In the genomic region with DNA sequence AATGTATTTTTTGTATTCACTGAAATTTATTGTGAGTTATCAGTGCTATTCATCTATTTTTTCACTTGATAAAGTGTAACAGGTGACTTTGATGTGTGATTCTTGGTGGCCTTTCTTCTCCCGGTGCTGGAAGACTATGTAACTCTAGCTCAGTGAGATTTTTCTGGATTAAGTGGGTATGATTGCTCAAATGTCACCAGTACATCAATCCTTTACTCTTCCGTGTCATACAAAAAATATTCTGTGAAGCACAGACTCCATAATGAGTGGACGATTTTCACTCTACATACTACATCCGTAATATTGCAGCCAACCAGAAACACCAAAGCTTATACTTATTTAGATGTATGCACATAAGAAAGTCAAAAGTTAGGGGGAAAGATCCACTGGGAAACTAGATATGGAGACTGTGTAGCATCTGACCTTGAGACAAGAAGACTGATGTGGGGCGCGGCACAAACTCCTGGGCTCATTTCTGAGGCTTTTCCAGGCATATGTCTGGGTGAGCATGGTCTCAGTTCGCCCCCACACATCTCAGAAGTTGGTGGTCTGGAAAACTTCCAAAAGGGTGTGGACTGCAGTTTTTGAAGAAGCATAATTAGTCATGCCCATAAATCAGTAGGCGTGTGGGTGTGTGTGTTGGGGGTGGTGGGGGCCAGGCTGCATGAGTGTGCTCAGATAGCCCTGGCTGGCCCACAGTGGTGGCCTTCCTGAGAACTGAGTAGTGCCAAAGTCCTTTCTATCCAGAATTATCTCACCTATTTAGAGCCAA, we compare ENCODE assay signal across 13 cellular contexts. TPM values are rescaled to one million over a fixed set of nuclear protein-coding genes. Genes with fewer than 3 reads are reported as not detected.
DNase-seq lines count a peak whose midpoint lies in the region; ATAC-seq and TF ChIP-seq lines count a peak whose summit lies in the region.
"Had no signal": no experiment of that assay in that cellular context is flagged by ENCODE, and none has a peak within 500 bp of the region (broad histone marks: within the 10 kb centered on the region; RNA-seq: fewer than 3 reads in every experiment).

No MANE protein-coding gene starts in this region.

- H4K8ac ChIP-seq in IMR-90 (ENCODE audit: low read depth in 2 of 2, low read length in 2 of 2), result peak overlapping the region in 1 of 2 experiments; percentile 37; a peak in 2 of 4 replicates

- TF ChIP-seq POLR2A in IMR-90 (IDR thresholded peaks at IDR 0.05; ENCODE audit: low read depth, low read length), result no peak
- TF ChIP-seq POLR2A in gastroesophageal sphincter (IDR thresholded peaks at IDR 0.05), result no peak

- H4K5ac ChIP-seq in IMR-90 (ENCODE audit: low read depth, low read length), result no peak overlapping the region

- H3K9me3 ChIP-seq in BE2C (no peaks in the 10 kb centered on the region), IMR-90 (ENCODE audit: control insufficient read depth, insufficient read depth, low read length) (no peaks in the 10 kb centered on the region), lung (ENCODE audit: control insufficient read depth in 2 of 2, insufficient read depth in 1 of 2, low read length in 1 of 2) (no peaks in the 10 kb centered on the region), gastroesophageal sphincter (no peaks in the 10 kb centered on the region)
- H3K9me3 ChIP-seq: thoracic aorta had no signal

- peak overlapping the region; percentile 29 for H2AFZ ChIP-seq in IMR-90 (replicated peaks; ENCODE audit: low read length, poor library complexity)

- H3K23ac ChIP-seq in IMR-90 (ENCODE audit: low read depth, low read length), result no peak overlapping the region

- POLR2A ChIA-PET in IMR-90 (lab: Charles Lee; ENCODE audit: unreplicated experiment), result no interaction called here

- H3K4ac ChIP-seq in IMR-90 (ENCODE audit: low read depth, low read length), result no peak overlapping the region; the same call in 1 of the 2 replicates

- intact Hi-C loops in IMR-90 (cut with micrococcal nuclease), result no loop called here

- no peaks in the 10 kb centered on the region for H3K9me3 Mint-ChIP-seq in glutamatergic neuron (ENCODE audit: unreplicated experiment)
- H3K9me3 Mint-ChIP-seq: activated CD4-positive, alpha-beta memory T cell treated with anti-CD3 and anti-CD28 coated beads, Interleukin-2, amount 10 ng/mL, durations not matched to agents 7 days and 5 days had no signal

- H3K27ac ChIP-seq in IMR-90 (ENCODE audit: insufficient read depth, low read length) (no peak overlapping the region), lung (ENCODE audit: low read depth in 1 of 2, low read length in 1 of 2) (no peak overlapping the region), gastroesophageal sphincter (no peak overlapping the region)
- H3K27ac ChIP-seq: thoracic aorta had no signal

- dilution Hi-C loops in IMR-90 (cut with HindIII; ENCODE audit: low sequenced_read_pairs, unreplicated experiment), result no loop called here

- no TSS peak for BruUV-seq in IMR-90 (replicated peaks; lab: Mats Ljungman, UMichigan)

- H3K36me3 ChIP-seq in BE2C (no peaks in the 10 kb centered on the region), IMR-90 (ENCODE audit: control insufficient read depth, insufficient read depth, low read length) (no peaks in the 10 kb centered on the region), lung (ENCODE audit: control insufficient read depth in 2 of 2, insufficient read depth in 2 of 2, low read length in 2 of 2) (no peaks in the 10 kb centered on the region), gastroesophageal sphincter (no peaks in the 10 kb centered on the region)
- H3K36me3 ChIP-seq: thoracic aorta had no signal

- TF ChIP-seq EP300 in gastroesophageal sphincter (IDR thresholded peaks at IDR 0.05), result no peak

- no peak overlapping the region for H3K14ac ChIP-seq in IMR-90 (replicated peaks; ENCODE audit: low read depth, low read length)

- peaks cover 7% of the 10 kb centered on the region; the same call in 1 of the 2 replicates for H3K9me1 ChIP-seq in IMR-90 (ENCODE audit: insufficient read depth, low read length)

- in situ Hi-C loops in IMR-90 (cut with MboI; ENCODE audit: low sequenced_read_pairs) (no loop called here), astrocyte of the cerebellum (cut with HindIII; ENCODE audit: low sequenced_read_pairs) (no loop called here)

- CTCF ChIA-PET in IMR-90 (lab: Yijun Ruan, JAX), result interaction anchor here (1.4 to 1.8 kb wide), 2 partner anchors 11 to 20 kb away, joined by 4 read pairs; no protein-coding TSS in a partner anchor

- no peak for TF ChIP-seq RAD21 in IMR-90 (IDR thresholded peaks at IDR 0.05; ENCODE audit: low read length)

- no peak overlapping the region for H3K4me3 ChIP-seq in BE2C (ENCODE audit: low read depth, low read length)
- H3K4me3 ChIP-seq in IMR-90 (ENCODE audit: insufficient read depth, low read depth, low read length), result no peak overlapping the region
- H3K4me3 ChIP-seq in astrocyte of the cerebellum (ENCODE audit: low read depth, low read length), result no peak overlapping the region
- H3K4me3 ChIP-seq in lung, result no peak overlapping the region
- no peak overlapping the region for H3K4me3 ChIP-seq in gastroesophageal sphincter
- H3K4me3 ChIP-seq: thoracic aorta had no signal

- no peak overlapping the region for H3K9ac ChIP-seq in IMR-90 (ENCODE audit: low read depth, low read length)

- H3K4me3 Mint-ChIP-seq in glutamatergic neuron (ENCODE audit: unreplicated experiment), result no peak overlapping the region
- H3K4me3 Mint-ChIP-seq: activated CD4-positive, alpha-beta memory T cell treated with anti-CD3 and anti-CD28 coated beads, Interleukin-2, amount 10 ng/mL, durations not matched to agents 7 days and 5 days; naive thymus-derived CD4-positive, alpha-beta T cell had no signal

- WGBS in IMR-90 (ENCODE audit: extremely low coverage in 2 of 2, insufficient read length in 1 of 2), 2 experiments, result no CpG with 5 or more reads among the region's 8 CpGs
- 69 to 74% methylated on average over 8 of the region's 8 CpGs for WGBS in lung, 2 donors
- WGBS in gastroesophageal sphincter (ENCODE audit: low coverage in 1 of 2), 2 donors, result 76 to 96% methylated on average over 4 to 7 of the region's 8 CpGs

- H3K27me3 Mint-ChIP-seq in glutamatergic neuron (ENCODE audit: unreplicated experiment), result no peaks in the 10 kb centered on the region
- H3K27me3 Mint-ChIP-seq: activated CD4-positive, alpha-beta memory T cell treated with anti-CD3 and anti-CD28 coated beads, Interleukin-2, amount 10 ng/mL, durations not matched to agents 7 days and 5 days had no signal

- H3K27ac Mint-ChIP-seq in glutamatergic neuron (ENCODE audit: unreplicated experiment), result no peak overlapping the region
- H3K27ac Mint-ChIP-seq: activated CD4-positive, alpha-beta memory T cell treated with anti-CD3 and anti-CD28 coated beads, Interleukin-2, amount 10 ng/mL, durations not matched to agents 7 days and 5 days; naive thymus-derived CD4-positive, alpha-beta T cell had no signal

- 0 out of 2 replicates have a peak overlapping the region, but pooled peaks have one; percentile 9 for H2AK5ac ChIP-seq in IMR-90 (ENCODE audit: low read depth, low read length)

- H3K4me1 ChIP-seq in BE2C, result peaks cover 57% of the 10 kb centered on the region
- peaks cover 9% of the 10 kb centered on the region for H3K4me1 ChIP-seq in IMR-90 (ENCODE audit: control insufficient read depth, insufficient read depth, low read length)
- H3K4me1 ChIP-seq in lung (ENCODE audit: control insufficient read depth in 2 of 2, insufficient read depth in 2 of 2, low read length in 2 of 2), result no peaks in the 10 kb centered on the region
- H3K4me1 ChIP-seq in gastroesophageal sphincter, result peaks cover 0 to 14% (median 0%) of the 10 kb centered on the region in 3 donors

- peak overlapping the region; percentile 32 for H2BK5ac ChIP-seq in IMR-90 (ENCODE audit: low read depth, low read length, poor library complexity, severe bottlenecking)

- H3K36me3 Mint-ChIP-seq in glutamatergic neuron (ENCODE audit: unreplicated experiment), result no peaks in the 10 kb centered on the region
- H3K36me3 Mint-ChIP-seq: naive thymus-derived CD4-positive, alpha-beta T cell had no signal

- no peak for TF ChIP-seq CTCF in BE2C (IDR thresholded peaks at IDR 0.05; ENCODE audit: low read depth, low read length)
- TF ChIP-seq CTCF in IMR-90 (conservative IDR thresholded peaks at IDR 0.05; ENCODE audit: low read depth, low read length), result no peak
- TF ChIP-seq CTCF in astrocyte of the cerebellum (IDR thresholded peaks at IDR 0.05; ENCODE audit: low read depth, low read length, missing control alignments), result no peak
- TF ChIP-seq CTCF in lung (IDR thresholded peaks at IDR 0.05; ENCODE audit: control extremely low read depth, extremely low read depth), result no peak
- no peak for TF ChIP-seq CTCF in glutamatergic neuron (IDR thresholded peaks at IDR 0.05; ENCODE audit: partially characterized antibody, unreplicated experiment)
- no peak for TF ChIP-seq CTCF in gastroesophageal sphincter (IDR thresholded peaks at IDR 0.05)

- no peak overlapping the region for H2BK20ac ChIP-seq in IMR-90 (ENCODE audit: low read depth, low read length)

- H3K79me1 ChIP-seq in IMR-90 (ENCODE audit: low read depth in 1 of 2, low read length in 2 of 2), result peaks cover 6 to 12% of the 10 kb centered on the region in 2 experiments

- DNase-seq in BE2C (peak; percentile 45), IMR-90 (peak; percentile 94), astrocyte of the cerebellum (ENCODE audit: low read depth) (peak; percentile 80), lung (ENCODE audit: low spot score) (no peak), anterior cingulate cortex (lab: John Stamatoyannopoulos, UW) (no peak), glutamatergic neuron (no peak)
- no peak for DNase-seq in stimulated activated CD8-positive, alpha-beta memory T cell treated with anti-CD3 and anti-CD28 coated beads, Interleukin-4, amount 100 ng/mL, for 48 hours
- DNase-seq: activated CD4-positive, alpha-beta memory T cell treated with anti-CD3 and anti-CD28 coated beads, Interleukin-2, amount 10 ng/mL, durations not matched to agents 7 days and 5 days; aorta; naive thymus-derived CD4-positive, alpha-beta T cell; NCI-H2081 treated with DMSO at 0.1 percent for 48 hours had no signal

- no peak overlapping the region for H3K56ac ChIP-seq in IMR-90 (ENCODE audit: extremely low read depth, insufficient read depth, low read length)

- peak overlapping the region; percentile 35 for H2BK120ac ChIP-seq in IMR-90 (ENCODE audit: low read depth, low read length)

- peak overlapping the region; percentile 38 for H2AK9ac ChIP-seq in IMR-90 (replicated peaks; ENCODE audit: low read depth, low read length, poor library complexity)

- no peak overlapping the region; the same call in 1 of the 2 replicates for H4K91ac ChIP-seq in IMR-90 (ENCODE audit: insufficient read depth, low read depth, low read length)

- H3K4me1 Mint-ChIP-seq in glutamatergic neuron (ENCODE audit: low read depth, unreplicated experiment), result peaks cover 39% of the 10 kb centered on the region
- H3K4me1 Mint-ChIP-seq: activated CD4-positive, alpha-beta memory T cell treated with anti-CD3 and anti-CD28 coated beads, Interleukin-2, amount 10 ng/mL, durations not matched to agents 7 days and 5 days; naive thymus-derived CD4-positive, alpha-beta T cell had no signal

- H3K18ac ChIP-seq in IMR-90 (ENCODE audit: low read depth, low read length), result peak overlapping the region; percentile 6; the same call in 1 of the 2 replicates

- ATAC-seq in IMR-90 (ENCODE audit: low read depth), result peak; percentile 66
- ATAC-seq in lung (ENCODE audit: insufficient read depth, low FRiP score), result peak; percentile 73
- ATAC-seq in gastroesophageal sphincter, result no peak
- ATAC-seq: naive thymus-derived CD4-positive, alpha-beta T cell had no signal

- no peaks in the 10 kb centered on the region for H4K20me1 ChIP-seq in IMR-90 (ENCODE audit: insufficient read depth, low read length)

- H2BK15ac ChIP-seq in IMR-90 (ENCODE audit: low read depth, low read length), result no peak overlapping the region

- no peak overlapping the region for H3K4me2 ChIP-seq in IMR-90 (ENCODE audit: low read depth, low read length)

- H3K27me3 ChIP-seq in BE2C, result no peaks in the 10 kb centered on the region
- H3K27me3 ChIP-seq in IMR-90 (ENCODE audit: control insufficient read depth, insufficient read depth, low read length), result no peaks in the 10 kb centered on the region
- H3K27me3 ChIP-seq in lung (ENCODE audit: control insufficient read depth, insufficient read depth), result no peaks in the 10 kb centered on the region
- no peaks in the 10 kb centered on the region for H3K27me3 ChIP-seq in gastroesophageal sphincter

RNA-seq across cellular contexts. Expression of a gene that starts 53.9 kb away (rescaled TPM):
- polyA plus RNA-seq in BE2C (2012; ENCODE audit: insufficient read depth, insufficient read length, low read depth), result 19.4 TPM
- 127 and 173 TPM in 2 replicates for total RNA-seq in IMR-90 (2012; rRNA removed)
- polyA plus RNA-seq in IMR-90 (2012; rRNA removed), result 29.9 and 31.3 TPM in 2 replicates
- 17.3 and 27.4 TPM in 2 replicates for polyA plus RNA-seq in IMR-90 (2012; cell fraction: cytosol; rRNA removed)
- 22.0 and 26.1 TPM in 2 replicates for polyA plus RNA-seq in IMR-90 (2012; cell fraction: nucleus; rRNA removed; ENCODE audit: low replicate concordance)
- 1 to 10 TPM; 3.8 to 5.3 TPM for total RNA-seq in lung
- under 1 TPM; 0.14 to 0.64 TPM for polyA plus RNA-seq in lung
- total RNA-seq in glutamatergic neuron (ENCODE audit: unreplicated experiment), result 124 TPM
- total RNA-seq in gastroesophageal sphincter, result 10 to 100 TPM in 2 of 4 donors, 1 to 10 TPM in 2; 8.2 to 39.9 (median 15.8) TPM
- total RNA-seq: activated CD4-positive, alpha-beta memory T cell treated with anti-CD3 and anti-CD28 coated beads, Interleukin-2, amount 10 ng/mL, durations not matched to agents 7 days and 5 days; naive thymus-derived CD4-positive, alpha-beta T cell had no signal
- polyA plus RNA-seq: naive thymus-derived CD4-positive, alpha-beta T cell had no signal

Comparison
In these comparisons a context has a peak if more than half of its experiments do, and no peak if none do; other contexts are left out.
1. DNase-seq: peak in BE2C (single experiment), IMR-90 (single experiment) and astrocyte of the cerebellum (single experiment); none in lung (single experiment), stimulated activated CD8-positive, alpha-beta memory T cell treated with anti-CD3 and anti-CD28 coated beads, Interleukin-4, amount 100 ng/mL, for 48 hours (single experiment), anterior cingulate cortex (0 of 58) and glutamatergic neuron (single experiment).